In genomic region chr4:149897784-149898183, GRCh38 we compare ENCODE assay signal across 10 cellular contexts.
DNase-seq lines count a peak whose midpoint lies in the region; ATAC-seq, FAIRE-seq and TF ChIP-seq lines count a peak whose summit lies in the region.
"Had no signal": no experiment of that assay in that cellular context is flagged by ENCODE, and none has a peak within 500 bp of the region (broad histone marks: within the 10 kb centered on the region; RNA-seq: fewer than 3 reads in every experiment).

No MANE protein-coding gene starts in this region.

- intact Hi-C loops in stomach (cut with DNase I; ENCODE audit: low total_unique reads) = no loop called here

- H3K4me1 ChIP-seq in stomach = no peaks in the 10 kb centered on the region

- TF ChIP-seq CTCF in D721Med (IDR thresholded peaks at IDR 0.05; ENCODE audit: insufficient read depth, missing control alignments) (peak; percentile 63), RWPE1 (conservative IDR thresholded peaks at IDR 0.05; ENCODE audit: low read depth) (peak; percentile 54), stomach (IDR thresholded peaks at IDR 0.05) (no peak)

- CTCF ChIA-PET in RWPE1 (lab: Yijun Ruan, JAX) = interaction anchor here (0.6 to 1.3 kb wide), 7 partner anchors 11 to 537 kb away, joined by 3 read pairs; no protein-coding TSS in a partner anchor

- no peak for DNase-seq in D721Med (ENCODE audit: insufficient read length, low spot score)
- DNase-seq in H4 (ENCODE audit: low spot score) = peak; percentile 34
- DNase-seq in RWPE1 (ENCODE audit: low spot score) = peak; percentile 39
- peak; percentile 46 for DNase-seq in left kidney (ENCODE audit: low read depth, low spot score)
- DNase-seq in activated T-cell treated with anti-CD3 and anti-CD28 coated beads, Interleukin-2, amount 50 U/mL, for 1 hour = no peak
- DNase-seq in effector CD8-positive, alpha-beta T cell (lab: John Stamatoyannopoulos, UW) = no peak
- DNase-seq in stomach = no peak
- DNase-seq: HCEC 1CT had no signal

- H3K27ac ChIP-seq in RWPE1 (no peak overlapping the region), stomach (no peak overlapping the region)
- H3K27ac ChIP-seq: neutrophil had no signal

- no peak for TF ChIP-seq POLR2A in stomach (IDR thresholded peaks at IDR 0.05)

- POLR2A ChIA-PET in RWPE1 (lab: Yijun Ruan, JAX; ENCODE audit: low non-redundant PET) = no interaction called here

- no peak for ATAC-seq in GM18517 (IDR thresholded peaks at IDR 0.05; ENCODE audit: unreplicated experiment)

- no peak overlapping the region for H3K4me3 ChIP-seq in stomach

- TF ChIP-seq EP300 in stomach (IDR thresholded peaks at IDR 0.05) = no peak

- H3K9me3 ChIP-seq in stomach = no peaks in the 10 kb centered on the region
- H3K9me3 ChIP-seq: neutrophil had no signal

- no peaks in the 10 kb centered on the region for H3K27me3 ChIP-seq in stomach
- H3K27me3 ChIP-seq: neutrophil had no signal

- FAIRE-seq in D721Med (lab: Jason Lieb, UNC) = peak; percentile 38

- H3K36me3 ChIP-seq in stomach = no peaks in the 10 kb centered on the region
- H3K36me3 ChIP-seq: neutrophil had no signal

Comparison
In these comparisons a context has a peak if more than half of its experiments do, and no peak if none do; other contexts are left out.
1. DNase-seq: peak in H4 (single experiment), RWPE1 (single experiment) and left kidney (single experiment); none in D721Med (single experiment), activated T-cell treated with anti-CD3 and anti-CD28 coated beads, Interleukin-2, amount 50 U/mL, for 1 hour (single experiment), effector CD8-positive, alpha-beta T cell (single experiment) and stomach (single experiment).
2. CTCF ChIP-seq: peak in D721Med (single experiment) and RWPE1 (single experiment); none in stomach (0 of 7).